Comparison of ENCODE assay signal across 2 cellular contexts in genomic region chr4:108979754-108980153, GRCh38.
TF ChIP-seq lines count a peak whose summit lies in the region.

No MANE protein-coding gene starts in this region.

TF ChIP-seq in GM23338, 12 proteins besides CTCF, POLR2A, EP300 and RAD21 (continued from another document):
- TF ChIP-seq ZNF462 (CRISPR knock-in tag; IDR thresholded peaks at IDR 0.05) (no peak), ETS1 (IDR thresholded peaks at IDR 0.05) (no peak), NANOG (IDR thresholded peaks at IDR 0.05; ENCODE audit: borderline replicate concordance) (no peak), EZH2phosphoT487 (IDR thresholded peaks at IDR 0.05; ENCODE audit: unreplicated experiment) (no peak), ZNF114 (CRISPR knock-in tag; IDR thresholded peaks at IDR 0.05) (no peak), CREB1 (CRISPR knock-in tag; IDR thresholded peaks at IDR 0.05; ENCODE audit: low read depth) (no peak)
- TF ChIP-seq, protein P1, sequence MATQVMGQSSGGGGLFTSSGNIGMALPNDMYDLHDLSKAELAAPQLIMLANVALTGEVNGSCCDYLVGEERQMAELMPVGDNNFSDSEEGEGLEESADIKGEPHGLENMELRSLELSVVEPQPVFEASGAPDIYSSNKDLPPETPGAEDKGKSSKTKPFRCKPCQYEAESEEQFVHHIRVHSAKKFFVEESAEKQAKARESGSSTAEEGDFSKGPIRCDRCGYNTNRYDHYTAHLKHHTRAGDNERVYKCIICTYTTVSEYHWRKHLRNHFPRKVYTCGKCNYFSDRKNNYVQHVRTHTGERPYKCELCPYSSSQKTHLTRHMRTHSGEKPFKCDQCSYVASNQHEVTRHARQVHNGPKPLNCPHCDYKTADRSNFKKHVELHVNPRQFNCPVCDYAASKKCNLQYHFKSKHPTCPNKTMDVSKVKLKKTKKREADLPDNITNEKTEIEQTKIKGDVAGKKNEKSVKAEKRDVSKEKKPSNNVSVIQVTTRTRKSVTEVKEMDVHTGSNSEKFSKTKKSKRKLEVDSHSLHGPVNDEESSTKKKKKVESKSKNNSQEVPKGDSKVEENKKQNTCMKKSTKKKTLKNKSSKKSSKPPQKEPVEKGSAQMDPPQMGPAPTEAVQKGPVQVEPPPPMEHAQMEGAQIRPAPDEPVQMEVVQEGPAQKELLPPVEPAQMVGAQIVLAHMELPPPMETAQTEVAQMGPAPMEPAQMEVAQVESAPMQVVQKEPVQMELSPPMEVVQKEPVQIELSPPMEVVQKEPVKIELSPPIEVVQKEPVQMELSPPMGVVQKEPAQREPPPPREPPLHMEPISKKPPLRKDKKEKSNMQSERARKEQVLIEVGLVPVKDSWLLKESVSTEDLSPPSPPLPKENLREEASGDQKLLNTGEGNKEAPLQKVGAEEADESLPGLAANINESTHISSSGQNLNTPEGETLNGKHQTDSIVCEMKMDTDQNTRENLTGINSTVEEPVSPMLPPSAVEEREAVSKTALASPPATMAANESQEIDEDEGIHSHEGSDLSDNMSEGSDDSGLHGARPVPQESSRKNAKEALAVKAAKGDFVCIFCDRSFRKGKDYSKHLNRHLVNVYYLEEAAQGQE (IDR thresholded peaks at IDR 0.05; ENCODE audit: unreplicated experiment), result no peak
TF ChIP-seq in GM23338: peak in this region for 0.

TF ChIP-seq in SK-N-SH, 30 proteins besides CTCF, POLR2A, EP300 and RAD21 (continued from another document):
- TF ChIP-seq, protein P2, sequence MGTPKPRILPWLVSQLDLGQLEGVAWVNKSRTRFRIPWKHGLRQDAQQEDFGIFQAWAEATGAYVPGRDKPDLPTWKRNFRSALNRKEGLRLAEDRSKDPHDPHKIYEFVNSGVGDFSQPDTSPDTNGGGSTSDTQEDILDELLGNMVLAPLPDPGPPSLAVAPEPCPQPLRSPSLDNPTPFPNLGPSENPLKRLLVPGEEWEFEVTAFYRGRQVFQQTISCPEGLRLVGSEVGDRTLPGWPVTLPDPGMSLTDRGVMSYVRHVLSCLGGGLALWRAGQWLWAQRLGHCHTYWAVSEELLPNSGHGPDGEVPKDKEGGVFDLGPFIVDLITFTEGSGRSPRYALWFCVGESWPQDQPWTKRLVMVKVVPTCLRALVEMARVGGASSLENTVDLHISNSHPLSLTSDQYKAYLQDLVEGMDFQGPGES (IDR thresholded peaks at IDR 0.05; ENCODE audit: low read depth, low read length), result no peak
- TF ChIP-seq USF2 (IDR thresholded peaks at IDR 0.05; ENCODE audit: borderline replicate concordance, low read depth, low read length) (no peak), YY1 (IDR thresholded peaks at IDR 0.05; ENCODE audit: low read depth) (no peak), GATA2 (CRISPR knock-in tag; IDR thresholded peaks at IDR 0.05) (no peak), CHD2 (IDR thresholded peaks at IDR 0.05; ENCODE audit: low read length, partially characterized antibody) (no peak), ELF1 (IDR thresholded peaks at IDR 0.05) (no peak), NRF1 (IDR thresholded peaks at IDR 0.05; ENCODE audit: low read depth, low read length) (no peak)
